ENCODE assay signal across 22 cellular contexts in the genomic region with DNA sequence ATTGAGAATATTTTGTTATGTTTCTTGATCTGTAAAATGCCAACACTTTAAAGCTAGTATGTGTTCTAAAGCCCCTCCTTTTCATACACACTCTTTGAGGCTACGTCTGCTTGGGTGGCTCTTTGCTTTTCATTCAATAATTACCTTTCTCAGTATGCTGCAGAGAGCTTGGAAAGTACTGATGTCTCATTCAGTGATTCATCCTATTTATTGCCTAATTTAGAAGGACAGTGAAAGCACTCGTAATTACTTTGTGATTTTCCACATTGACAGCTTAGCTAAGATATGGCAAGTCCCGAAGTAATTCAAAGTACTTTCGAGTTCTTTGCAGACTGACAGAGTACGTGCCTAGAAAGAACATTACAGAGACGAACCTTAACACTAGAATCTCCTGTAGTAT. TPM values are rescaled to one million over a fixed set of nuclear protein-coding genes. Genes with fewer than 3 reads are reported as not detected.
DNase-seq lines count a peak whose midpoint lies in the region; ATAC-seq, FAIRE-seq and TF ChIP-seq lines count a peak whose summit lies in the region.
"Had no signal": no experiment of that assay in that cellular context is flagged by ENCODE, and none has a peak within 500 bp of the region (broad histone marks: within the 10 kb centered on the region; RNA-seq: fewer than 3 reads in every experiment).

No MANE protein-coding gene starts in this region.

- H3K27me3 Mint-ChIP-seq in MCF 10A (ENCODE audit: insufficient read depth, unreplicated experiment), result peaks cover 46% of the 10 kb centered on the region

- DNase-seq in MCF 10A (ENCODE audit: unreplicated experiment) (peak; percentile 22), breast epithelium (ENCODE audit: low spot score in 2 of 2) (no peak), bronchial epithelial cell (ENCODE audit: low read depth) (peak; percentile 75), kidney epithelial cell (ENCODE audit: low read depth) (peak; percentile 39), NCI-H2227 (lab: John Stamatoyannopoulos, UW; ENCODE audit: unreplicated experiment) (no peak), dorsolateral prefrontal cortex (no peak), NCI-H1436 treated with DMSO at 0.1 percent for 48 hours (lab: John Stamatoyannopoulos, UW) (no peak)
- DNase-seq: DMS53, MV-4-11, NCI-H1436, NCI-H2081, NCI-H2227 treated with DMSO at 0.1 percent for 48 hours, NCI-H526 treated with DMSO at 0.1 percent for 48 hours had no signal

- H3K4me1 Mint-ChIP-seq in MCF 10A (ENCODE audit: insufficient read depth, unreplicated experiment), result peaks cover 15% of the 10 kb centered on the region
- H3K4me1 Mint-ChIP-seq: IgD-negative memory B cell had no signal

- H3K27me3 ChIP-seq in breast epithelium, result peaks cover 0 to 47% of the 10 kb centered on the region in 2 donors
- no peaks in the 10 kb centered on the region for H3K27me3 ChIP-seq in bronchial epithelial cell (ENCODE audit: control insufficient read depth, insufficient read depth, low read length)
- H3K27me3 ChIP-seq in kidney epithelial cell (ENCODE audit: control insufficient read depth, insufficient read depth, low read length), result no peaks in the 10 kb centered on the region
- peaks cover 0 to 86% (median 17%) of the 10 kb centered on the region in 45 donors for H3K27me3 ChIP-seq in dorsolateral prefrontal cortex

- no peak overlapping the region for H3K27ac Mint-ChIP-seq in MCF 10A (ENCODE audit: low read depth, unreplicated experiment)
- H3K27ac Mint-ChIP-seq: GM23338, IgD-negative memory B cell had no signal

- no peaks in the 10 kb centered on the region for H3K36me3 Mint-ChIP-seq in MCF 10A (ENCODE audit: insufficient read depth, unreplicated experiment)
- H3K36me3 Mint-ChIP-seq: IgD-negative memory B cell had no signal

- FAIRE-seq in bronchial epithelial cell (lab: Jason Lieb, UNC), result no peak

- no peak for TF ChIP-seq POLR2A in breast epithelium (IDR thresholded peaks at IDR 0.05)

- no peak for ATAC-seq in GM18502 (IDR thresholded peaks at IDR 0.05; ENCODE audit: poor library complexity, unreplicated experiment)
- ATAC-seq: GM23338, SK-N-SH treated with all-trans-retinoic acid at 6 μM for 48 hours had no signal

- CTCF ChIA-PET in MCF 10A (lab: Yijun Ruan, JAX), result interaction anchor here (2.7 kb wide), 1 partner anchor 20 kb away, joined by 8 read pairs; no protein-coding TSS in a partner anchor

- no peaks in the 10 kb centered on the region for H3K9me3 Mint-ChIP-seq in MCF 10A (ENCODE audit: unreplicated experiment)
- H3K9me3 Mint-ChIP-seq: GM23338, IgD-negative memory B cell had no signal

- no TSS peak for BruUV-seq in MCF 10A (replicated peaks; lab: Mats Ljungman, UMichigan)

- no peaks in the 10 kb centered on the region for H3K36me3 ChIP-seq in breast epithelium
- H3K36me3 ChIP-seq in bronchial epithelial cell (ENCODE audit: control insufficient read depth, insufficient read depth, low read length), result no peaks in the 10 kb centered on the region
- no peaks in the 10 kb centered on the region for H3K36me3 ChIP-seq in kidney epithelial cell (ENCODE audit: control insufficient read depth, insufficient read depth, low read length)

- TF ChIP-seq CTCF in MCF 10A (IDR thresholded peaks at IDR 0.05; ENCODE audit: unreplicated experiment), result no peak
- no peak for TF ChIP-seq CTCF in breast epithelium (IDR thresholded peaks at IDR 0.05)
- no peak for TF ChIP-seq CTCF in bronchial epithelial cell (IDR thresholded peaks at IDR 0.05; ENCODE audit: insufficient read depth, low read length, severe bottlenecking)
- TF ChIP-seq CTCF in kidney epithelial cell (IDR thresholded peaks at IDR 0.05; ENCODE audit: insufficient read depth, low read length, poor library complexity, severe bottlenecking), result no peak
- no peak for TF ChIP-seq CTCF in dorsolateral prefrontal cortex (IDR thresholded peaks at IDR 0.05 in 54 of 56, conservative IDR thresholded peaks at IDR 0.05 in 2 of 56; ENCODE audit: low read depth in 1 of 56, partially characterized antibody in 56 of 56)

- H3K4me3 ChIP-seq in breast epithelium (no peak overlapping the region), bronchial epithelial cell (ENCODE audit: low read depth, low read length) (no peak overlapping the region), kidney epithelial cell (ENCODE audit: low read depth, low read length) (no peak overlapping the region), dorsolateral prefrontal cortex (no peak overlapping the region)
- H3K4me3 ChIP-seq: GM23338 had no signal

- H3K9me3 ChIP-seq in breast epithelium, result no peaks in the 10 kb centered on the region

- H3K4me3 Mint-ChIP-seq in MCF 10A (ENCODE audit: unreplicated experiment), result no peak overlapping the region
- H3K4me3 Mint-ChIP-seq: GM23338, IgD-negative memory B cell had no signal

- H3K27ac ChIP-seq in breast epithelium (no peak overlapping the region), dorsolateral prefrontal cortex (no peak overlapping the region)
- H3K27ac ChIP-seq: 22Rv1, C4-2B had no signal

- POLR2A ChIA-PET in MCF 10A (lab: Yijun Ruan, JAX), result interaction anchor here (0.6 to 1.1 kb wide), 4 partner anchors 11 to 137 kb away, joined by 3 read pairs; no protein-coding TSS in a partner anchor

- intact Hi-C loops in MCF 10A (cut with micrococcal nuclease) (no loop called here), breast epithelium (cut with DNase I; ENCODE audit: low total_unique reads) (no loop called here), dorsolateral prefrontal cortex (cut with DNase I) (no loop called here)

- H3K4me1 ChIP-seq in breast epithelium, result no peaks in the 10 kb centered on the region

RNA-seq across cellular contexts. Expression of gene BMP15, which starts 57.2 kb away (rescaled TPM):
- total RNA-seq in MCF 10A (2022) (not detected in 2 replicates), breast epithelium (not detected), bronchial epithelial cell (not detected in 2 replicates), kidney epithelial cell (not detected in 2 replicates), dorsolateral prefrontal cortex (not detected)
- total RNA-seq: GM23338, HT-29, LHCN-M2, OCI-LY7 had no signal

Comparison
In these comparisons a context has a peak if more than half of its experiments do, and no peak if none do; other contexts are left out.
1. DNase-seq: peak in MCF 10A (single experiment), bronchial epithelial cell (single experiment) and kidney epithelial cell (single experiment); none in breast epithelium (0 of 2), NCI-H2227 (single experiment), dorsolateral prefrontal cortex (0 of 10) and NCI-H1436 treated with DMSO at 0.1 percent for 48 hours (single experiment).